In genomic region chr2:24871852-24872323, GRCh38 we compare ENCODE assay signal across 14 cellular contexts. TPM values are rescaled to one million over a fixed set of nuclear protein-coding genes. Genes with fewer than 3 reads are reported as not detected.
DNase-seq lines count a peak whose midpoint lies in the region; ATAC-seq and TF ChIP-seq lines count a peak whose summit lies in the region.
"Had no signal": no experiment of that assay in that cellular context is flagged by ENCODE, and none has a peak within 500 bp of the region (broad histone marks: within the 10 kb centered on the region; RNA-seq: fewer than 3 reads in every experiment).

No MANE protein-coding gene starts in this region.

- no peaks in the 10 kb centered on the region for H3K9me3 Mint-ChIP-seq in CD14-positive monocyte
- H3K9me3 Mint-ChIP-seq: activated T-cell treated with anti-CD3 and anti-CD28 coated beads, Interleukin-2, amount 50 U/mL, for 72 hours; naive B cell had no signal

- WGBS in body of pancreas, 2 donors, result 51 to 61% methylated on average over 11 to 12 of the region's 12 CpGs
- WGBS in heart left ventricle, 4 donors, result 58 to 67% (median 63%) methylated on average over 12 of the region's 12 CpGs

- peaks cover 42% of the 10 kb centered on the region for H3K4me1 Mint-ChIP-seq in CD14-positive monocyte

- peak overlapping the region; percentile 78 for H2AFZ ChIP-seq in parathyroid adenoma

- no peak overlapping the region for H3K9ac ChIP-seq in parathyroid adenoma

- H3K27me3 ChIP-seq in body of pancreas (no peaks in the 10 kb centered on the region), heart left ventricle (no peaks in the 10 kb centered on the region), parathyroid adenoma (ENCODE audit: control insufficient read depth, insufficient read depth, low read length) (no peaks in the 10 kb centered on the region), MG63 (no peaks in the 10 kb centered on the region)

- TF ChIP-seq POLR2A in body of pancreas (IDR thresholded peaks at IDR 0.05) (no peak), heart left ventricle (IDR thresholded peaks at IDR 0.05) (no peak)

- ATAC-seq in body of pancreas, result peak; percentile 21
- ATAC-seq in heart left ventricle, result peak in 3 of 4 donors; percentile 30 to 59 (median 41)
- no peak for ATAC-seq in omental fat pad (ENCODE audit: low FRiP score)
- no peak for ATAC-seq in HG02973 (IDR thresholded peaks at IDR 0.05; ENCODE audit: unreplicated experiment)
- ATAC-seq: activated T-cell treated with anti-CD3 and anti-CD28 coated beads, Interleukin-2, amount 50 U/mL, for 72 hours had no signal

- H3K36me3 ChIP-seq in body of pancreas (replicated peaks in 1 of 2; ENCODE audit: insufficient read depth in 1 of 2, low read depth in 2 of 2) (no peaks in the 10 kb centered on the region), heart left ventricle (no peaks in the 10 kb centered on the region), parathyroid adenoma (ENCODE audit: control insufficient read depth, insufficient read depth, low read length) (no peaks in the 10 kb centered on the region), MG63 (peaks cover 4% of the 10 kb centered on the region; the same call in 1 of the 2 replicates)
- H3K36me3 ChIP-seq: thoracic aorta had no signal

- no peak overlapping the region for H3K4me2 ChIP-seq in parathyroid adenoma (ENCODE audit: low read length)

- peak overlapping the region in 4 of 7 donors; percentile 4 to 85 (median 42) for H3K27ac Mint-ChIP-seq in CD14-positive monocyte
- H3K27ac Mint-ChIP-seq: activated T-cell treated with anti-CD3 and anti-CD28 coated beads, Interleukin-2, amount 50 U/mL, for 72 hours had no signal

- DNase-seq in CD14-positive monocyte (ENCODE audit: low spot score) (no peak), body of pancreas (no peak), heart left ventricle (peak in 2 of 5 donors; percentile 43 to 66), MG63 (no peak), omental fat pad (ENCODE audit: low spot score) (no peak), NCI-H524 (lab: John Stamatoyannopoulos, UW) (no peak)
- DNase-seq: activated CD4-positive, alpha-beta T cell treated with anti-CD3 and anti-CD28 coated beads for 4 hours; activated T-cell treated with anti-CD3 and anti-CD28 coated beads, Interleukin-2, amount 50 U/mL, for 72 hours; naive B cell; NCI-H526; RPMI8226 had no signal

- peaks cover 21 to 26% of the 10 kb centered on the region in 2 donors for H3K36me3 Mint-ChIP-seq in CD14-positive monocyte

- H3K4me3 ChIP-seq in body of pancreas (no peak overlapping the region), heart left ventricle (no peak overlapping the region), parathyroid adenoma (ENCODE audit: low read depth, low read length) (no peak overlapping the region), MG63 (no peak overlapping the region)
- H3K4me3 ChIP-seq: thoracic aorta had no signal

- H3K27me3 Mint-ChIP-seq in CD14-positive monocyte (ENCODE audit: low read depth in 3 of 3), result no peaks in the 10 kb centered on the region
- H3K27me3 Mint-ChIP-seq: naive B cell had no signal

- peak overlapping the region in 1 of 4 donors; percentile 10 for H3K27ac ChIP-seq in body of pancreas
- H3K27ac ChIP-seq in heart left ventricle, result peak overlapping the region in 10 of 12 donors; percentile 10 to 81 (median 48)
- H3K27ac ChIP-seq in parathyroid adenoma, result peak overlapping the region; percentile 59
- H3K27ac ChIP-seq: thoracic aorta had no signal

- no peaks in the 10 kb centered on the region for H3K79me2 ChIP-seq in parathyroid adenoma

- no peaks in the 10 kb centered on the region for H3K9me3 ChIP-seq in body of pancreas
- no peaks in the 10 kb centered on the region for H3K9me3 ChIP-seq in heart left ventricle
- no peaks in the 10 kb centered on the region for H3K9me3 ChIP-seq in parathyroid adenoma (ENCODE audit: control insufficient read depth, low read length)
- no peaks in the 10 kb centered on the region for H3K9me3 ChIP-seq in MG63
- H3K9me3 ChIP-seq: thoracic aorta had no signal

- peaks cover 5% of the 10 kb centered on the region for H3K4me1 ChIP-seq in body of pancreas
- H3K4me1 ChIP-seq in heart left ventricle, result peaks cover 0 to 37% (median 10%) of the 10 kb centered on the region in 12 donors
- peaks cover 11% of the 10 kb centered on the region for H3K4me1 ChIP-seq in parathyroid adenoma

- no peak overlapping the region for H3K4me3 Mint-ChIP-seq in CD14-positive monocyte
- H3K4me3 Mint-ChIP-seq: activated T-cell treated with anti-CD3 and anti-CD28 coated beads, Interleukin-2, amount 50 U/mL, for 72 hours had no signal

- intact Hi-C loops in CD14-positive monocyte (cut with micrococcal nuclease), result no loop called here
- intact Hi-C loops in body of pancreas (cut with DNase I), result no loop called here
- intact Hi-C loops in heart left ventricle (cut with DNase I), result no loop called here

- TF ChIP-seq CTCF in CD14-positive monocyte (IDR thresholded peaks at IDR 0.05) (no peak), body of pancreas (IDR thresholded peaks at IDR 0.05) (no peak), heart left ventricle (IDR thresholded peaks at IDR 0.05) (no peak), parathyroid adenoma (IDR thresholded peaks at IDR 0.05) (no peak), omental fat pad (IDR thresholded peaks at IDR 0.05) (no peak)

RNA-seq across cellular contexts. Expression of gene ADCY3, which starts 48.1 kb away (rescaled TPM):
- polyA plus RNA-seq in CD14-positive monocyte (1 to 10 TPM; 2.5 to 3.5 TPM), heart left ventricle (10 to 100 TPM; 10.9 to 14.4 TPM)
- total RNA-seq in body of pancreas (10 to 100 TPM; 17.1 to 63.9 TPM), heart left ventricle (10 to 100 TPM in 7 of 9 donors, 1 to 10 TPM in 2; 9.3 to 36.0 (median 17.5) TPM), omental fat pad (100 to 1,000 TPM in 1 of 4 donors, 10 to 100 TPM in 3; 74.5 to 116 (median 95.1) TPM)
- total RNA-seq in MG63 (2014; rRNA removed; shearing (Covaris generic); ENCODE audit: low replicate concordance), result 6.7 and 6.9 TPM in 2 replicates

Comparison
In these comparisons a context has a peak if more than half of its experiments do, and no peak if none do; other contexts are left out.
1. ATAC-seq: peak in body of pancreas (single experiment) and heart left ventricle (3 of 4); none in omental fat pad (single experiment) and HG02973 (single experiment).